Comparison of ENCODE assay signal across 25 cellular contexts in the genomic region with DNA sequence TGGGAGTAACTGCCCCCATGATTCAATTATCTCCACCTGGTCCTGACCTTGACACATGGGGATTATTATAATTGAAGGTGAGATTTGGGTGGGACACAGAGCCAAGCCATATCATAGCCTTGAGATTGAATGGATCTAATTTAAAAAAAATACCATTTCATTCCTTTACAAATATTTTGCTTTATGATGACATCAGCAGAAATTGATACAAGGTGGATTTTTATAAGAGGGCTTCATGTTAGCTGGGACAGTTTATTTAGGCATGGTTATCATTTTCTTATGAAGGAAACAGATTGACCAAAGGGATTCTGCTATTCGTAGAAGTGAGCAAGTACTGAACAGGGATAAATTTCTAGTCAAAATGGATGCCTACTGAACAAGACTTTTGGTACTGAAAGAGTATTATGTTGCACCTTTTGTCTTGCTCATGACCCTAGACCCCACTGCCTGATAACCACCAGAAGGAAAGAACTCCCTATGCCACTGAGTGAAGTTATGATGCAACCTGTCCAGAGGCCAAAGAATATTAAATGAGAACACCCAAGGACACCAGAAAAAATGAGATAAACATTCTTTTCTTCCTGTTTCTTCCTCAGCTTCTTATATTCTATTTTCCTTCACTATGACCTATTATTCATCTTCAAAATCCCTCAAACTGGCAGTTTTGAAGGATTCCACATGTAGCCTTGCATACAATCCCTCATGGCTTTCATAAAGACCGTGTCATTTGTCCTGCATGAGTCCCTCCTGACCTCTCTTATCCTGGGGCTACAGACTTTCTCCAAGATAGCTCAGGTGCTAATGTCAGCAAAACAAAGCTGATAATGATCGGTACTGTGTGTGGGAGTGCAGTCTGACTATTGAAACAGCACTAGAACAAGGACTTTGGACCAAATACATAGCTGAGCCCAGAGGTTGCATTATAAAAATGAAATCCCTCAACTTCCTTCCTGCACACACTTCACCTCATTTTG.
"Had no signal": no experiment of that assay in that cellular context is flagged by ENCODE, and none has a peak within 500 bp of the region (broad histone marks: within the 10 kb centered on the region; RNA-seq: fewer than 3 reads in every experiment).

No MANE protein-coding gene starts in this region.

- H3K27ac ChIP-seq: epithelial cell of prostate, gastrocnemius medialis, parathyroid adenoma, suprapubic skin, vagina had no signal

- H3K9ac ChIP-seq: parathyroid adenoma had no signal

- H3K36me3 ChIP-seq: gastrocnemius medialis, suprapubic skin, vagina had no signal

- H3K4me1 ChIP-seq: gastrocnemius medialis, parathyroid adenoma, suprapubic skin, vagina had no signal

- DNase-seq: cortex of kidney; effector CD4-positive, alpha-beta T cell; foreskin fibroblast; gastrocnemius medialis; head of caudate nucleus; kidney; mucosa of descending colon; naive B cell; stimulated activated CD4-positive, alpha-beta T cell treated with anti-CD3 and anti-CD28 coated beads, Interleukin-12 subunit alpha, Interleukin-12 subunit beta, amount 100 ng/mL, for 4 hours; stimulated activated CD4-positive, alpha-beta T cell treated with anti-CD3 and anti-CD28 coated beads, Interleukin-1b, Interleukin-23, amount 100 ng/mL, for 48 hours; stimulated activated CD4-positive, alpha-beta T cell treated with anti-CD3 and anti-CD28 coated beads, Interleukin-4, amount 100 ng/mL, for 1 hour; stimulated activated CD8-positive, alpha-beta memory T cell treated with anti-CD3 and anti-CD28 coated beads, Interleukin-4, amount 100 ng/mL, for 48 hours; stimulated activated naive CD4-positive, alpha-beta T cell; stimulated activated naive CD8-positive, alpha-beta T cell treated with anti-CD3 and anti-CD28 coated beads, Interleukin-15, amount 100 ng/mL, for 72 hours; trophoblast cell had no signal

- H3K9me3 ChIP-seq: gastrocnemius medialis, mucosa of descending colon, suprapubic skin, vagina had no signal

- H3K79me2 ChIP-seq: parathyroid adenoma had no signal

- H3K4me2 ChIP-seq: smooth muscle cell had no signal

- H2AFZ ChIP-seq: parathyroid adenoma had no signal

- ATAC-seq: esophagus mucosa; gastrocnemius medialis; left lobe of liver; mucosa of descending colon; natural killer cell treated with Interleukin-12 subunit alpha and Interleukin-12 subunit beta and Interleukin-15 and Interleukin-18, amount 100 ng/mL, for 72 hours; sciatic nerve; stimulated activated naive CD8-positive, alpha-beta T cell treated with anti-CD3 and anti-CD28 coated beads, Interleukin-15, amount 100 ng/mL, for 72 hours had no signal

- H3K27me3 ChIP-seq: gastrocnemius medialis, suprapubic skin, vagina had no signal

- H3K4me3 ChIP-seq: gastrocnemius medialis, lung, mucosa of descending colon, smooth muscle cell, suprapubic skin, vagina had no signal
